Comparison of ENCODE assay signal across 7 cellular contexts in genomic region chr9:109903515-109904138, GRCh38.
A peak's percentile ranks its signal among the peaks of the same experiment; 100 is the strongest.
DNase-seq lines count a peak whose midpoint lies in the region; ATAC-seq, FAIRE-seq and TF ChIP-seq lines count a peak whose summit lies in the region.

No MANE protein-coding gene starts in this region.

- TF ChIP-seq EP300 in Ishikawa (IDR thresholded peaks at IDR 0.05; ENCODE audit: borderline replicate concordance), result no peak

- H3K9me3 ChIP-seq in parathyroid adenoma (ENCODE audit: control insufficient read depth, low read length), result no peaks in the 10 kb centered on the region

- intact Hi-C loops in activated T-helper 2 cell treated with anti-CD3 and anti-CD28 coated beads, Interferon-gamma antibody, Interleukin-2, Interleukin-4, amounts not matched to agents 10 μg/mL and 5 μg/mL and 100 μg/mL, durations not matched to agents 14 hours and 24 hours and 36 hours (cut with micrococcal nuclease), result loop anchor here (1.0 to 5.0 kb wide), 4 partner anchors 145 to 314 kb away; no protein-coding TSS in a partner anchor

- no peaks in the 10 kb centered on the region for H3K79me2 ChIP-seq in parathyroid adenoma

- H3K4me3 Mint-ChIP-seq in activated T-helper 2 cell treated with anti-CD3 and anti-CD28 coated beads, Interferon-gamma antibody, Interleukin-2, Interleukin-4, amounts not matched to agents 10 μg/mL and 5 μg/mL and 100 μg/mL, durations not matched to agents 14 hours and 24 hours and 36 hours (ENCODE audit: low read depth), result no peak overlapping the region

- H2AFZ ChIP-seq in parathyroid adenoma, result no peak overlapping the region

- no peak overlapping the region for H3K9ac ChIP-seq in parathyroid adenoma

- no peaks in the 10 kb centered on the region for H3K9me3 Mint-ChIP-seq in activated T-helper 2 cell treated with anti-CD3 and anti-CD28 coated beads, Interferon-gamma antibody, Interleukin-2, Interleukin-4, amounts not matched to agents 10 μg/mL and 5 μg/mL and 100 μg/mL, durations not matched to agents 14 hours and 24 hours and 36 hours

- no peak overlapping the region for H3K4me2 ChIP-seq in parathyroid adenoma (ENCODE audit: low read length)

- no peak overlapping the region for H3K27ac Mint-ChIP-seq in activated T-helper 2 cell treated with anti-CD3 and anti-CD28 coated beads, Interferon-gamma antibody, Interleukin-2, Interleukin-4, amounts not matched to agents 10 μg/mL and 5 μg/mL and 100 μg/mL, durations not matched to agents 14 hours and 24 hours and 36 hours

- H3K36me3 Mint-ChIP-seq in activated T-helper 2 cell treated with anti-CD3 and anti-CD28 coated beads, Interferon-gamma antibody, Interleukin-2, Interleukin-4, amounts not matched to agents 10 μg/mL and 5 μg/mL and 100 μg/mL, durations not matched to agents 14 hours and 24 hours and 36 hours (ENCODE audit: low read depth), result no peaks in the 10 kb centered on the region

- peak; percentile 87 for TF ChIP-seq CTCF in GM12865 (IDR thresholded peaks at IDR 0.05; ENCODE audit: insufficient read depth, low read depth, low read length, missing control alignments)
- peak; percentile 92 for TF ChIP-seq CTCF in foreskin keratinocyte (conservative IDR thresholded peaks at IDR 0.05)
- peak; percentile 66 for TF ChIP-seq CTCF in parathyroid adenoma (IDR thresholded peaks at IDR 0.05)

- peaks cover 29% of the 10 kb centered on the region for H3K4me1 Mint-ChIP-seq in activated T-helper 2 cell treated with anti-CD3 and anti-CD28 coated beads, Interferon-gamma antibody, Interleukin-2, Interleukin-4, amounts not matched to agents 10 μg/mL and 5 μg/mL and 100 μg/mL, durations not matched to agents 14 hours and 24 hours and 36 hours (ENCODE audit: low read depth)

- peak; percentile 45 for FAIRE-seq in RCC 7860 (lab: Jason Lieb, UNC)

- no peak overlapping the region for H3K4me3 ChIP-seq in GM12865 (ENCODE audit: low read depth, low read length)
- no peak overlapping the region for H3K4me3 ChIP-seq in parathyroid adenoma (ENCODE audit: low read depth, low read length)

- peak; percentile 88 for DNase-seq in GM12865 (ENCODE audit: low read depth)
- DNase-seq in RCC 7860 (ENCODE audit: low spot score), result peak; percentile 62
- DNase-seq in activated T-helper 2 cell treated with anti-CD3 and anti-CD28 coated beads, Interferon-gamma antibody, Interleukin-2, Interleukin-4, amounts not matched to agents 10 μg/mL and 5 μg/mL and 100 μg/mL, durations not matched to agents 14 hours and 24 hours and 36 hours (ENCODE audit: low spot score), result peak; percentile 59
- peak in 1 of 2 donors; percentile 60 for DNase-seq in foreskin keratinocyte

- H3K27ac ChIP-seq in foreskin keratinocyte (no peak overlapping the region), parathyroid adenoma (no peak overlapping the region)

- TF ChIP-seq RAD21 in Ishikawa (IDR thresholded peaks at IDR 0.05; ENCODE audit: low read depth), result peak; percentile 91

- no peaks in the 10 kb centered on the region for H3K36me3 ChIP-seq in parathyroid adenoma (ENCODE audit: control insufficient read depth, insufficient read depth, low read length)

- ATAC-seq in foreskin keratinocyte (peak; percentile 59), GM21529 (IDR thresholded peaks at IDR 0.05; ENCODE audit: unreplicated experiment) (no peak)

- H3K27me3 Mint-ChIP-seq in activated T-helper 2 cell treated with anti-CD3 and anti-CD28 coated beads, Interferon-gamma antibody, Interleukin-2, Interleukin-4, amounts not matched to agents 10 μg/mL and 5 μg/mL and 100 μg/mL, durations not matched to agents 14 hours and 24 hours and 36 hours (ENCODE audit: low read depth), result no peaks in the 10 kb centered on the region

- H3K4me1 ChIP-seq in foreskin keratinocyte (no peaks in the 10 kb centered on the region), parathyroid adenoma (no peaks in the 10 kb centered on the region)

- H3K27me3 ChIP-seq in foreskin keratinocyte, result no peaks in the 10 kb centered on the region
- no peaks in the 10 kb centered on the region for H3K27me3 ChIP-seq in parathyroid adenoma (ENCODE audit: control insufficient read depth, insufficient read depth, low read length)

TF ChIP-seq in Ishikawa, 13 proteins besides CTCF, POLR2A, EP300 and RAD21:
- TF ChIP-seq TEAD4 (IDR thresholded peaks at IDR 0.05) (no peak), MAX (IDR thresholded peaks at IDR 0.05) (peak; percentile 23; the same call in 1 of the 2 replicates)
